1 cellular context compared by ENCODE assay signal in the genomic region with DNA sequence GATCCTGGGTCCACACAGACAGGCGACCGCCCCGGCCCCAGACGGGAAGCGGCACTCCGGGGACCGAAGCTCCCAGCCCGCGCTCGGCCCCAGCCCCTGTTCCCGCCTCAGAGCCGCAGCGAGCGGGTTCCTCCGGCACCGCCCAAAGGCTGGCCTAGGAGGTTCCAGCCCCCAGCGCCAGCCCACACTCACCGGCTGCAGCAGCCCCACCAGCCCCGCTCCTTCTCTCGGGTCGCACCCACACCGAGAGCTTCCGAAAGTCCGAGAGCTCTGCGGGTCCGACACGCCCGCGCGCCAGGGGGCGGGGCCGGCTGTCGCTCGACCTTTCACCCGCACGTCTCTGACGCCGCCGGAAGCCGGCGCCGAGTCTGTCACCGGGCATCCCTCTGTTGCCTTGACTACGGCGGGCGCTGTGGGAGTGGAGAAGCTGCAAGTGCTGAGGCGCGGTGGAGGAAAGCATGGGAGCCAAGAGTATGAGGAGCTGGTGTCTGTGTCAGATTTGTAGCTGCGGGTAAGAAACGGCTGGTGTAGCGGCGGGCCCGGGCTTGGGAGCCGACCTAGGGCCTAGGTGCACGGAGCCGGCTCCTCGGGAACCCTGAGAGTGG.
TF ChIP-seq lines count a peak whose summit lies in the region.

TSS of gene EFL1 (minus strand) at position 313 of the 605 bp plus-strand sequence. CDS start 956 bp downstream, outside the sequence.
TSS of gene SAXO2 (plus strand) at position 397 of the 605 bp plus-strand sequence. CDS start at position 459, 62 bp downstream.

TF ChIP-seq in HEK293, 187 proteins besides CTCF, POLR2A, EP300 and RAD21 (continued from another document):
- TF ChIP-seq ZNF391 (tag by site-specific recombination; IDR thresholded peaks at IDR 0.05; ENCODE audit: borderline replicate concordance, low read depth), result 0 out of 2 replicates have a peak, but pooled peaks have one; percentile 53
- no peak for TF ChIP-seq ZNF785 (tag by site-specific recombination; IDR thresholded peaks at IDR 0.05)
- TF ChIP-seq KLF1 (tag by site-specific recombination; IDR thresholded peaks at IDR 0.05), result peak; percentile 83
- TF ChIP-seq ZIC2 (tag by site-specific recombination; IDR thresholded peaks at IDR 0.05), result peak; percentile 68
- TF ChIP-seq ZNF335 (tag by site-specific recombination; conservative IDR thresholded peaks at IDR 0.05), result peak; percentile 64
- TF ChIP-seq ZNF529 (tag by site-specific recombination; IDR thresholded peaks at IDR 0.05; ENCODE audit: insufficient replicate concordance), result no peak
- TF ChIP-seq, protein P1, sequence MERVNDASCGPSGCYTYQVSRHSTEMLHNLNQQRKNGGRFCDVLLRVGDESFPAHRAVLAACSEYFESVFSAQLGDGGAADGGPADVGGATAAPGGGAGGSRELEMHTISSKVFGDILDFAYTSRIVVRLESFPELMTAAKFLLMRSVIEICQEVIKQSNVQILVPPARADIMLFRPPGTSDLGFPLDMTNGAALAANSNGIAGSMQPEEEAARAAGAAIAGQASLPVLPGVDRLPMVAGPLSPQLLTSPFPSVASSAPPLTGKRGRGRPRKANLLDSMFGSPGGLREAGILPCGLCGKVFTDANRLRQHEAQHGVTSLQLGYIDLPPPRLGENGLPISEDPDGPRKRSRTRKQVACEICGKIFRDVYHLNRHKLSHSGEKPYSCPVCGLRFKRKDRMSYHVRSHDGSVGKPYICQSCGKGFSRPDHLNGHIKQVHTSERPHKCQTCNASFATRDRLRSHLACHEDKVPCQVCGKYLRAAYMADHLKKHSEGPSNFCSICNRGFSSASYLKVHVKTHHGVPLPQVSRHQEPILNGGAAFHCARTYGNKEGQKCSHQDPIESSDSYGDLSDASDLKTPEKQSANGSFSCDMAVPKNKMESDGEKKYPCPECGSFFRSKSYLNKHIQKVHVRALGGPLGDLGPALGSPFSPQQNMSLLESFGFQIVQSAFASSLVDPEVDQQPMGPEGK (tag by site-specific recombination; IDR thresholded peaks at IDR 0.05), result peak; percentile 87
- TF ChIP-seq KLF16 (tag by site-specific recombination; IDR thresholded peaks at IDR 0.05), result peak; percentile 87
- TF ChIP-seq ZNF530 (tag by site-specific recombination; IDR thresholded peaks at IDR 0.05; ENCODE audit: low read depth), result no peak
- TF ChIP-seq SALL2 (tag by site-specific recombination; IDR thresholded peaks at IDR 0.05; ENCODE audit: borderline replicate concordance), result no peak
- 0 out of 2 replicates have a peak, but pooled peaks have one; percentile 31 for TF ChIP-seq HIC1 (tag by site-specific recombination; IDR thresholded peaks at IDR 0.05)
- TF ChIP-seq ZBTB11 (tag by site-specific recombination; conservative IDR thresholded peaks at IDR 0.05; ENCODE audit: low read depth), result peak; percentile 82
TF ChIP-seq in HEK293: peak in this region for 48.
